28 cellular contexts compared by ENCODE assay signal in genomic region chr10:71814923-71815411, GRCh38. TPM values are rescaled to one million over a fixed set of nuclear protein-coding genes. Genes with fewer than 3 reads are reported as not detected.
DNase-seq lines count a peak whose midpoint lies in the region; ATAC-seq, FAIRE-seq and TF ChIP-seq lines count a peak whose summit lies in the region.
"Had no signal": no experiment of that assay in that cellular context is flagged by ENCODE, and none has a peak within 500 bp of the region (broad histone marks: within the 10 kb centered on the region; RNA-seq: fewer than 3 reads in every experiment).

No MANE protein-coding gene starts in this region.

- H3K27ac Mint-ChIP-seq in CD14-positive monocyte, result peak overlapping the region in 6 of 7 donors; percentile 14 to 98 (median 67)
- H3K27ac Mint-ChIP-seq in activated naive CD8-positive, alpha-beta T cell treated with anti-CD3 and anti-CD28 coated beads, Interleukin-2, amount 50 U/mL, for 24 hours, result no peak overlapping the region
- no peak overlapping the region for H3K27ac Mint-ChIP-seq in activated CD4-positive, alpha-beta T cell treated with anti-CD3 and anti-CD28 coated beads, Interleukin-2, amount 10 ng/mL, durations not matched to agents 7 days and 5 days

- intact Hi-C loops in CD14-positive monocyte (cut with micrococcal nuclease), result loop anchor here (5.0 to 10.0 kb wide), 2 partner anchors 88 to 500 kb away; partner anchors contain the start of gene SLC29A3 (in 1 of the 2)

- H3K4me3 Mint-ChIP-seq in CD14-positive monocyte, result no peak overlapping the region
- no peak overlapping the region for H3K4me3 Mint-ChIP-seq in activated naive CD8-positive, alpha-beta T cell treated with anti-CD3 and anti-CD28 coated beads, Interleukin-2, amount 50 U/mL, for 24 hours
- no peak overlapping the region for H3K4me3 Mint-ChIP-seq in activated CD4-positive, alpha-beta T cell treated with anti-CD3 and anti-CD28 coated beads, Interleukin-2, amount 10 ng/mL, durations not matched to agents 7 days and 5 days

- CTCF ChIA-PET in activated CD4-positive, alpha-beta T cell treated with anti-CD3 and anti-CD28 coated beads, Interleukin-2, amount 10 ng/mL, durations not matched to agents 7 days and 5 days (lab: Charles Lee), result interaction anchor here (1.8 to 4.9 kb wide), 2 partner anchors 22 to 41 kb away, joined by 6 to 19 read pairs; partner anchors contain the start of gene VSIR

- DNase-seq in CD14-positive monocyte (ENCODE audit: low spot score) (no peak), GM12891 (ENCODE audit: insufficient read length, low spot score) (no peak), astrocyte of the cerebellum (ENCODE audit: low read depth) (no peak), iPS-NIHi7 (ENCODE audit: extremely low spot score) (peak; percentile 64), RPMI8226 (no peak), GF-D8 (lab: John Stamatoyannopoulos, UW) (no peak)
- DNase-seq in activated naive CD8-positive, alpha-beta T cell treated with anti-CD3 and anti-CD28 coated beads, Interleukin-2, amount 50 U/mL, for 24 hours, result no peak
- no peak for DNase-seq in activated CD4-positive, alpha-beta T cell treated with anti-CD3 and anti-CD28 coated beads, Interleukin-2, amount 10 ng/mL, durations not matched to agents 7 days and 5 days
- DNase-seq: ACHN; activated CD4-positive, alpha-beta T cell treated with anti-CD3 and anti-CD28 coated beads for 48 hours; CD4-positive, CD25-positive, alpha-beta regulatory T cell; cerebellar nuclear complex; effector CD8-positive, alpha-beta T cell; gastrocnemius medialis; hippocampal formation; Karpas-422; mucosa of descending colon; NCI-H1694 treated with DMSO at 0.1 percent for 48 hours; NCI-H2171 treated with DMSO at 0.1 percent for 48 hours; NCI-H526; Right ventricle myocardium superior; stimulated activated CD4-positive, alpha-beta T cell treated with anti-CD3 and anti-CD28 coated beads, Interleukin-2, amount 100 ng/mL, for 48 hours; stimulated activated naive CD4-positive, alpha-beta T cell treated with Interleukin-2 at 50 U/mL for 16 hours had no signal

- no peak overlapping the region for H3K4me3 ChIP-seq in astrocyte of the cerebellum (ENCODE audit: low read depth, low read length)
- H3K4me3 ChIP-seq: ascending aorta, gastrocnemius medialis, mucosa of descending colon, smooth muscle cell, thoracic aorta had no signal

- TF ChIP-seq POLR2A in GM12891 (IDR thresholded peaks at IDR 0.05; ENCODE audit: low read depth, low read length), result no peak

- ATAC-seq in activated naive CD8-positive, alpha-beta T cell treated with anti-CD3 and anti-CD28 coated beads, Interleukin-2, amount 50 U/mL, for 24 hours, result no peak
- ATAC-seq: activated naive CD4-positive, alpha-beta T cell treated with anti-CD3 and anti-CD28 coated beads, Interleukin-2, amount 50 U/mL, for 72 hours; gastrocnemius medialis; mucosa of descending colon had no signal

- peaks cover 77% of the 10 kb centered on the region for H3K4me1 Mint-ChIP-seq in CD14-positive monocyte
- peaks cover 6% of the 10 kb centered on the region for H3K4me1 Mint-ChIP-seq in activated naive CD8-positive, alpha-beta T cell treated with anti-CD3 and anti-CD28 coated beads, Interleukin-2, amount 50 U/mL, for 24 hours
- H3K4me1 Mint-ChIP-seq in activated CD4-positive, alpha-beta T cell treated with anti-CD3 and anti-CD28 coated beads, Interleukin-2, amount 10 ng/mL, durations not matched to agents 7 days and 5 days, result peaks cover 2% of the 10 kb centered on the region

- in situ Hi-C loops in astrocyte of the cerebellum (cut with HindIII; ENCODE audit: low sequenced_read_pairs), result no loop called here

- peak; percentile 17 for TF ChIP-seq CTCF in CD14-positive monocyte (IDR thresholded peaks at IDR 0.05)
- TF ChIP-seq CTCF in astrocyte of the cerebellum (IDR thresholded peaks at IDR 0.05; ENCODE audit: low read depth, low read length, missing control alignments), result peak; percentile 2

- H3K9me3 Mint-ChIP-seq in CD14-positive monocyte, result no peaks in the 10 kb centered on the region
- H3K9me3 Mint-ChIP-seq in activated naive CD8-positive, alpha-beta T cell treated with anti-CD3 and anti-CD28 coated beads, Interleukin-2, amount 50 U/mL, for 24 hours, result no peaks in the 10 kb centered on the region
- no peaks in the 10 kb centered on the region for H3K9me3 Mint-ChIP-seq in activated CD4-positive, alpha-beta T cell treated with anti-CD3 and anti-CD28 coated beads, Interleukin-2, amount 10 ng/mL, durations not matched to agents 7 days and 5 days
- H3K9me3 Mint-ChIP-seq: activated naive CD4-positive, alpha-beta T cell treated with anti-CD3 and anti-CD28 coated beads, Interleukin-2, amount 50 U/mL, for 72 hours; CD4-positive, CD25-positive, alpha-beta regulatory T cell had no signal

- no peak for FAIRE-seq in GM12891 (lab: Jason Lieb, UNC)
- FAIRE-seq: keratinocyte had no signal

- peaks cover 0 to 2% (median 0%) of the 10 kb centered on the region in 3 donors for H3K27me3 Mint-ChIP-seq in CD14-positive monocyte (ENCODE audit: low read depth in 3 of 3)
- no peaks in the 10 kb centered on the region for H3K27me3 Mint-ChIP-seq in activated naive CD8-positive, alpha-beta T cell treated with anti-CD3 and anti-CD28 coated beads, Interleukin-2, amount 50 U/mL, for 24 hours
- H3K27me3 Mint-ChIP-seq in activated CD4-positive, alpha-beta T cell treated with anti-CD3 and anti-CD28 coated beads, Interleukin-2, amount 10 ng/mL, durations not matched to agents 7 days and 5 days, result no peaks in the 10 kb centered on the region
- H3K27me3 Mint-ChIP-seq: CD4-positive, CD25-positive, alpha-beta regulatory T cell had no signal

- POLR2A ChIA-PET in activated CD4-positive, alpha-beta T cell treated with anti-CD3 and anti-CD28 coated beads, Interleukin-2, amount 10 ng/mL, durations not matched to agents 7 days and 5 days (lab: Charles Lee), result no interaction called here

- peaks cover 79 to 88% of the 10 kb centered on the region in 2 donors for H3K36me3 Mint-ChIP-seq in CD14-positive monocyte
- peaks cover 18% of the 10 kb centered on the region for H3K36me3 Mint-ChIP-seq in activated naive CD8-positive, alpha-beta T cell treated with anti-CD3 and anti-CD28 coated beads, Interleukin-2, amount 50 U/mL, for 24 hours (ENCODE audit: low read depth)
- peaks cover 22% of the 10 kb centered on the region for H3K36me3 Mint-ChIP-seq in activated CD4-positive, alpha-beta T cell treated with anti-CD3 and anti-CD28 coated beads, Interleukin-2, amount 10 ng/mL, durations not matched to agents 7 days and 5 days (ENCODE audit: low read depth)
- H3K36me3 Mint-ChIP-seq: activated naive CD4-positive, alpha-beta T cell treated with anti-CD3 and anti-CD28 coated beads, Interleukin-2, amount 50 U/mL, for 72 hours had no signal

TF ChIP-seq in GM12891, 5 proteins besides CTCF, POLR2A, EP300 and RAD21:
- TF ChIP-seq PAX5 (IDR thresholded peaks at IDR 0.05; ENCODE audit: insufficient read depth, low read length, severe bottlenecking), result no peak
- 0 out of 2 replicates have a peak, but pooled peaks have one; percentile 6 for TF ChIP-seq POLR2AphosphoS5 (IDR thresholded peaks at IDR 0.05; ENCODE audit: low read depth, low read length)

RNA-seq across cellular contexts. Expression of gene PSAP, which starts 36.1 kb away (rescaled TPM):
- polyA plus RNA-seq in CD14-positive monocyte, result 1,000 to 10,000 TPM; 7,346 to 8,673 TPM
- 238 TPM for polyA plus RNA-seq in GM12891 (2012; ENCODE audit: low read depth, missing spikeins)
- total RNA-seq in activated CD4-positive, alpha-beta T cell treated with anti-CD3 and anti-CD28 coated beads, Interleukin-2, amount 10 ng/mL, durations not matched to agents 7 days and 5 days, result 100 to 1,000 TPM; 144 to 153 TPM

RNA-seq across cellular contexts. Expression of gene VSIR, which starts 41.6 kb away (rescaled TPM):
- polyA plus RNA-seq in CD14-positive monocyte, result 1,000 to 10,000 TPM in 1 of 2 donors, 100 to 1,000 TPM in 1; 801 to 1,133 TPM
- 3.8 TPM for polyA plus RNA-seq in GM12891 (2012; ENCODE audit: low read depth, missing spikeins)
- total RNA-seq in activated CD4-positive, alpha-beta T cell treated with anti-CD3 and anti-CD28 coated beads, Interleukin-2, amount 10 ng/mL, durations not matched to agents 7 days and 5 days, result 100 to 1,000 TPM; 120 to 148 TPM

Comparison
In these comparisons a context has a peak if more than half of its experiments do, and no peak if none do; other contexts are left out.
1. H3K27ac Mint-ChIP-seq: peak in CD14-positive monocyte (6 of 7); none in activated naive CD8-positive, alpha-beta T cell treated with anti-CD3 and anti-CD28 coated beads, Interleukin-2, amount 50 U/mL, for 24 hours (single experiment) and activated CD4-positive, alpha-beta T cell treated with anti-CD3 and anti-CD28 coated beads, Interleukin-2, amount 10 ng/mL, durations not matched to agents 7 days and 5 days (single experiment).